ENCODE assay signal across 1 cellular context in genomic region chr7:66682350-66683093, GRCh38.
A peak's percentile ranks its signal among the peaks of the same experiment; 100 is the strongest.
TF ChIP-seq lines count a peak whose summit lies in the region.

No MANE protein-coding gene starts in this region.

TF ChIP-seq in H1, 55 proteins besides CTCF, POLR2A, EP300 and RAD21:
- TF ChIP-seq CHD2 (IDR thresholded peaks at IDR 0.05; ENCODE audit: low read length) (no peak), CTBP2 (IDR thresholded peaks at IDR 0.05; ENCODE audit: borderline replicate concordance, insufficient read depth, insufficient read length, low read length) (no peak), SP1 (IDR thresholded peaks at IDR 0.05; ENCODE audit: low read depth, low read length) (no peak), SIN3A (conservative IDR thresholded peaks at IDR 0.05 in 1 of 2, IDR thresholded peaks at IDR 0.05 in 1 of 2; ENCODE audit: low read depth in 1 of 2, low read length in 2 of 2) (0 out of 4 replicates have a peak, but pooled peaks of 1 of the 2 experiments have one; percentile 25), MAX (IDR thresholded peaks at IDR 0.05) (no peak), E2F6 (IDR thresholded peaks at IDR 0.05) (no peak), PHF8 (conservative IDR thresholded peaks at IDR 0.05; ENCODE audit: low read depth, low read length) (no peak), TAF7 (optimal IDR thresholded peaks at IDR 0.05; ENCODE audit: borderline replicate concordance, low read depth, low read length) (no peak), CBX8 (IDR thresholded peaks at IDR 0.05; ENCODE audit: borderline replicate concordance, low read depth, low read length) (no peak), HDAC6 (IDR thresholded peaks at IDR 0.05; ENCODE audit: low read depth, low read length) (no peak), KDM4A (IDR thresholded peaks at IDR 0.05; ENCODE audit: low read depth, low read length, severe bottlenecking) (peak; percentile 29), RXRA (IDR thresholded peaks at IDR 0.05; ENCODE audit: insufficient read depth, low read depth, low read length) (no peak), JUN (IDR thresholded peaks at IDR 0.05; ENCODE audit: low read depth, low read length) (no peak)
